Comparison of ENCODE assay signal across 8 cellular contexts in genomic region chr12:8065991-8066594, GRCh38. TPM values are rescaled to one million over a fixed set of nuclear protein-coding genes. Genes with fewer than 3 reads are reported as not detected.
A peak's percentile ranks its signal among the peaks of the same experiment; 100 is the strongest.
DNase-seq lines count a peak whose midpoint lies in the region; ATAC-seq and TF ChIP-seq lines count a peak whose summit lies in the region.

Gene C3AR1, minus strand, starts transcription at chr12:8066359. Its CDS starts 6,174 bp downstream, at chr12:8060185.

- DNase-seq in GF-D8 (lab: John Stamatoyannopoulos, UW): peak; percentile 92
- DNase-seq in SKM-1 (lab: John Stamatoyannopoulos, UW; ENCODE audit: unreplicated experiment): peak; percentile 65
- DNase-seq in breast epithelium (ENCODE audit: low spot score in 2 of 2): no peak
- peak; percentile 82 for DNase-seq in medulla oblongata (ENCODE audit: extremely low spot score)
- DNase-seq in NCI-H2227 treated with DMSO at 0.1 percent for 48 hours (lab: John Stamatoyannopoulos, UW): no peak
- DNase-seq in DMS53 (lab: John Stamatoyannopoulos, UW): no peak

- H3K4me3 ChIP-seq in breast epithelium: peak within 1 kb of the TSS in 1 of 3 donors; percentile 31

- no peaks in the 10 kb centered on the region for H3K36me3 ChIP-seq in breast epithelium

- no peaks in the 10 kb centered on the region for H3K4me1 ChIP-seq in breast epithelium

- H3K27me3 ChIP-seq in breast epithelium: no peaks in the 10 kb centered on the region

- no peak for TF ChIP-seq CTCF in breast epithelium (IDR thresholded peaks at IDR 0.05)

- ATAC-seq in HG02973 (IDR thresholded peaks at IDR 0.05; ENCODE audit: unreplicated experiment): peak; percentile 48
- ATAC-seq in HG02870 (IDR thresholded peaks at IDR 0.05; ENCODE audit: unreplicated experiment): no peak

- intact Hi-C loops in breast epithelium (cut with DNase I; ENCODE audit: low total_unique reads): no loop called here

- no peaks in the 10 kb centered on the region for H3K9me3 ChIP-seq in breast epithelium

- no peak within 1 kb of the TSS for H3K27ac ChIP-seq in breast epithelium

- TF ChIP-seq POLR2A in breast epithelium (IDR thresholded peaks at IDR 0.05): no peak

RNA-seq across cellular contexts. Expression of gene C3AR1, which starts in this region (rescaled TPM):
- 10 to 100 TPM in 2 of 3 donors, 1 to 10 TPM in 1; 6.6 to 46.2 (median 17.7) TPM for total RNA-seq in breast epithelium

Comparison
In these comparisons a context has a peak if more than half of its experiments do, and no peak if none do; other contexts are left out.
1. DNase-seq: peak in GF-D8 (single experiment), SKM-1 (single experiment) and medulla oblongata (single experiment); none in breast epithelium (0 of 2), NCI-H2227 treated with DMSO at 0.1 percent for 48 hours (single experiment) and DMS53 (single experiment).